8 cellular contexts compared by ENCODE assay signal in genomic region chr11:90134420-90135003, GRCh38. TPM values are rescaled to one million over a fixed set of nuclear protein-coding genes. Genes with fewer than 3 reads are reported as not detected.
DNase-seq lines count a peak whose midpoint lies in the region; ATAC-seq and TF ChIP-seq lines count a peak whose summit lies in the region.

NAALAD2 (plus strand) TSS chr11:90134663; CDS start chr11:90134759, 96 bp downstream.

- H3K27ac ChIP-seq in RWPE2 (ENCODE audit: poor library complexity, severe bottlenecking) (no peak within 1 kb of the TSS), tibial artery (peak within 1 kb of the TSS; percentile 14 to 17)

- no peaks in the 10 kb centered on the region for H3K9me3 ChIP-seq in RWPE2 (ENCODE audit: severe bottlenecking)
- H3K9me3 ChIP-seq in tibial artery, result no peaks in the 10 kb centered on the region

- H3K36me3 ChIP-seq in RWPE2 (ENCODE audit: low read depth) (no peaks in the 10 kb centered on the region), tibial artery (no peaks in the 10 kb centered on the region)

- peaks cover 2% of the 10 kb centered on the region for H3K36me3 Mint-ChIP-seq in endothelial cell (ENCODE audit: low read depth, unreplicated experiment)

- peaks cover 26% of the 10 kb centered on the region for H3K4me1 Mint-ChIP-seq in endothelial cell (ENCODE audit: unreplicated experiment)

- DNase-seq in RWPE2 (ENCODE audit: low spot score) (no peak), endothelial cell (ENCODE audit: low spot score) (peak; percentile 55), medulla oblongata (ENCODE audit: extremely low spot score) (peak; percentile 62), tibial artery (peak; percentile 38 to 69), NCI-H2029 (lab: John Stamatoyannopoulos, UW) (no peak)
- DNase-seq in activated CD4-positive, CD25-positive, alpha-beta regulatory T cell treated with anti-CD3 and anti-CD28 coated beads, Interleukin-2, amount 50 U/mL, for 72 hours, result no peak

- H3K27me3 Mint-ChIP-seq in endothelial cell (ENCODE audit: unreplicated experiment), result no peaks in the 10 kb centered on the region

- H3K27me3 ChIP-seq in RWPE2 (ENCODE audit: insufficient read depth, poor library complexity, severe bottlenecking), result peaks cover 63% of the 10 kb centered on the region
- H3K27me3 ChIP-seq in tibial artery, result no peaks in the 10 kb centered on the region

- H3K9me3 Mint-ChIP-seq in endothelial cell (ENCODE audit: unreplicated experiment), result no peaks in the 10 kb centered on the region

- peak within 1 kb of the TSS; percentile 84 for H3K4me3 Mint-ChIP-seq in endothelial cell (ENCODE audit: unreplicated experiment)

- no peak within 1 kb of the TSS for H3K27ac Mint-ChIP-seq in endothelial cell (ENCODE audit: unreplicated experiment)

- H3K4me3 ChIP-seq in RWPE2 (ENCODE audit: severe bottlenecking), result no peak within 1 kb of the TSS
- peak within 1 kb of the TSS; percentile 53 to 59 for H3K4me3 ChIP-seq in tibial artery

- no peaks in the 10 kb centered on the region for H3K4me1 ChIP-seq in RWPE2 (ENCODE audit: insufficient read depth, poor library complexity, severe bottlenecking)
- peaks cover 0 to 11% (median 2%) of the 10 kb centered on the region in 4 donors for H3K4me1 ChIP-seq in tibial artery

- ATAC-seq in GM18502 (IDR thresholded peaks at IDR 0.05; ENCODE audit: poor library complexity, unreplicated experiment) (peak; percentile 74), HG02571 (IDR thresholded peaks at IDR 0.05; ENCODE audit: unreplicated experiment) (peak; percentile 80), RWPE2 (ENCODE audit: low read depth) (peak; percentile 45; the same call in 1 of the 3 replicates)

- intact Hi-C loops in tibial artery (cut with DNase I; ENCODE audit: low total_unique reads), result no loop called here

- TF ChIP-seq CTCF in RWPE2 (IDR thresholded peaks at IDR 0.05; ENCODE audit: poor library complexity, severe bottlenecking) (no peak), endothelial cell (IDR thresholded peaks at IDR 0.05; ENCODE audit: unreplicated experiment) (no peak), tibial artery (IDR thresholded peaks at IDR 0.05) (no peak)

RNA-seq across cellular contexts. Expression of gene NAALAD2, which starts in this region (rescaled TPM):
- 30.9 TPM for total RNA-seq in endothelial cell (ENCODE audit: unreplicated experiment)

Comparison
In these comparisons a context has a peak if more than half of its experiments do, and no peak if none do; other contexts are left out.
1. DNase-seq: peak in endothelial cell (single experiment), medulla oblongata (single experiment) and tibial artery (2 of 2); none in RWPE2 (single experiment), NCI-H2029 (single experiment) and activated CD4-positive, CD25-positive, alpha-beta regulatory T cell treated with anti-CD3 and anti-CD28 coated beads, Interleukin-2, amount 50 U/mL, for 72 hours (single experiment).
2. Peak in every context shown above with its lines, with median percentiles within 50 percentile points of each other: ATAC-seq.